12 cellular contexts compared by ENCODE assay signal in genomic region chr2:119862127-119862889, GRCh38.
DNase-seq lines count a peak whose midpoint lies in the region; ATAC-seq and TF ChIP-seq lines count a peak whose summit lies in the region.
"Had no signal": no experiment of that assay in that cellular context is flagged by ENCODE, and none has a peak within 500 bp of the region (broad histone marks: within the 10 kb centered on the region; RNA-seq: fewer than 3 reads in every experiment).

No MANE protein-coding gene starts in this region.

- ATAC-seq in GM19023 (IDR thresholded peaks at IDR 0.05; ENCODE audit: unreplicated experiment) (peak; percentile 72), HG02798 (IDR thresholded peaks at IDR 0.05; ENCODE audit: poor library complexity, unreplicated experiment) (peak; percentile 84), gastroesophageal sphincter (no peak)

- peaks cover 0 to 2% (median 0%) of the 10 kb centered on the region in 8 donors for H3K9me3 Mint-ChIP-seq in CD4-positive, alpha-beta memory T cell

- no peaks in the 10 kb centered on the region for H3K36me3 ChIP-seq in CD4-positive, alpha-beta memory T cell (ENCODE audit: insufficient read depth, low read length)
- H3K36me3 ChIP-seq in OCI-LY3 (replicated peaks; ENCODE audit: low read depth, low read length), result no peaks in the 10 kb centered on the region
- H3K36me3 ChIP-seq in gastroesophageal sphincter, result no peaks in the 10 kb centered on the region

- H3K27me3 ChIP-seq in CD4-positive, alpha-beta memory T cell (ENCODE audit: insufficient read depth, low read length), result no peaks in the 10 kb centered on the region
- no peaks in the 10 kb centered on the region for H3K27me3 ChIP-seq in OCI-LY3 (ENCODE audit: low read depth, low read length)
- H3K27me3 ChIP-seq in gastroesophageal sphincter, result no peaks in the 10 kb centered on the region

- peaks cover 11 to 12% of the 10 kb centered on the region in 2 donors for H3K36me3 Mint-ChIP-seq in CD4-positive, alpha-beta memory T cell

- POLR2A ChIA-PET in CD4-positive, alpha-beta memory T cell (lab: Charles Lee; ENCODE audit: partially characterized antibody), result no interaction called here

- peak overlapping the region in 5 of 8 donors; percentile 8 to 78 (median 49) for H3K4me3 Mint-ChIP-seq in CD4-positive, alpha-beta memory T cell
- H3K4me3 Mint-ChIP-seq: B cell had no signal

- no peak overlapping the region for H3K9ac ChIP-seq in OCI-LY3 (ENCODE audit: low read length)
- H3K9ac ChIP-seq: GM23248 had no signal

- no peak overlapping the region for H3K27ac ChIP-seq in CD4-positive, alpha-beta memory T cell (ENCODE audit: low read depth, low read length)
- H3K27ac ChIP-seq in OCI-LY3 (ENCODE audit: low read length) (peak overlapping the region; percentile 35), gastroesophageal sphincter (no peak overlapping the region)
- H3K27ac ChIP-seq: GM23248 had no signal

- peak overlapping the region; percentile 34 for H3K4me2 ChIP-seq in OCI-LY3 (ENCODE audit: low read length)

- DNase-seq in CD4-positive, alpha-beta memory T cell, result peak in 3 of 5 donors; percentile 11 to 27 (median 19)
- DNase-seq in NCI-H187 treated with DMSO at 0.1 percent for 48 hours (lab: John Stamatoyannopoulos, UW) (no peak), mesenteric fat pad (ENCODE audit: low spot score) (no peak), SKM-1 (lab: John Stamatoyannopoulos, UW; ENCODE audit: unreplicated experiment) (no peak)
- DNase-seq: amygdala, GM23248, NCI-H2029 had no signal

- TF ChIP-seq CTCF in OCI-LY3 (IDR thresholded peaks at IDR 0.05; ENCODE audit: low read depth, low read length) (no peak), gastroesophageal sphincter (IDR thresholded peaks at IDR 0.05) (no peak)

- peaks cover 48 to 83% (median 68%) of the 10 kb centered on the region in 4 donors for H3K4me1 Mint-ChIP-seq in CD4-positive, alpha-beta memory T cell

- H3K9me3 ChIP-seq in CD4-positive, alpha-beta memory T cell (ENCODE audit: control insufficient read depth in 1 of 2, low read length in 2 of 2), result no peaks in the 10 kb centered on the region
- no peaks in the 10 kb centered on the region for H3K9me3 ChIP-seq in OCI-LY3 (ENCODE audit: insufficient read depth, low read length)
- H3K9me3 ChIP-seq in gastroesophageal sphincter, result no peaks in the 10 kb centered on the region

- H3K4me1 ChIP-seq in CD4-positive, alpha-beta memory T cell (ENCODE audit: insufficient read depth, low read length), result peaks cover 34% of the 10 kb centered on the region
- peaks cover 57% of the 10 kb centered on the region for H3K4me1 ChIP-seq in OCI-LY3 (ENCODE audit: low read length)
- peaks cover 0 to 4% (median 0%) of the 10 kb centered on the region in 3 donors for H3K4me1 ChIP-seq in gastroesophageal sphincter

- no peaks in the 10 kb centered on the region for H3K27me3 Mint-ChIP-seq in CD4-positive, alpha-beta memory T cell
- H3K27me3 Mint-ChIP-seq: B cell had no signal

- H2AFZ ChIP-seq in OCI-LY3 (ENCODE audit: low read depth, low read length), result no peak overlapping the region
- H2AFZ ChIP-seq: GM23248 had no signal

- H4K20me1 ChIP-seq in OCI-LY3 (ENCODE audit: insufficient read depth, low read length), result no peaks in the 10 kb centered on the region

- no peak for TF ChIP-seq EP300 in gastroesophageal sphincter (IDR thresholded peaks at IDR 0.05)

- H3K79me2 ChIP-seq in OCI-LY3 (ENCODE audit: low read length), result peaks cover 25% of the 10 kb centered on the region

- no peak for TF ChIP-seq POLR2A in gastroesophageal sphincter (IDR thresholded peaks at IDR 0.05)

- intact Hi-C loops in CD4-positive, alpha-beta memory T cell (cut with micrococcal nuclease), result no loop called here

- 56 to 62% methylated on average over 3 of the region's 3 CpGs for WGBS in gastroesophageal sphincter (ENCODE audit: low coverage in 1 of 2), 2 donors

- H3K27ac Mint-ChIP-seq in CD4-positive, alpha-beta memory T cell, result peak overlapping the region in 6 of 7 donors; percentile 8 to 83 (median 55)
- H3K27ac Mint-ChIP-seq: B cell had no signal

- no peak overlapping the region for H3K4me3 ChIP-seq in CD4-positive, alpha-beta memory T cell (ENCODE audit: low read length in 2 of 2)
- H3K4me3 ChIP-seq in OCI-LY3 (ENCODE audit: low read length) (no peak overlapping the region), gastroesophageal sphincter (no peak overlapping the region)
- H3K4me3 ChIP-seq: GM23248 had no signal

- CTCF ChIA-PET in CD4-positive, alpha-beta memory T cell (lab: Charles Lee; ENCODE audit: partially characterized antibody), result no interaction called here

Comparison
In these comparisons a context has a peak if more than half of its experiments do, and no peak if none do; other contexts are left out.
1. DNase-seq: peak in CD4-positive, alpha-beta memory T cell (3 of 5); none in NCI-H187 treated with DMSO at 0.1 percent for 48 hours (single experiment), mesenteric fat pad (single experiment) and SKM-1 (single experiment).